Comparison of ENCODE assay signal across 14 cellular contexts in the genomic region with DNA sequence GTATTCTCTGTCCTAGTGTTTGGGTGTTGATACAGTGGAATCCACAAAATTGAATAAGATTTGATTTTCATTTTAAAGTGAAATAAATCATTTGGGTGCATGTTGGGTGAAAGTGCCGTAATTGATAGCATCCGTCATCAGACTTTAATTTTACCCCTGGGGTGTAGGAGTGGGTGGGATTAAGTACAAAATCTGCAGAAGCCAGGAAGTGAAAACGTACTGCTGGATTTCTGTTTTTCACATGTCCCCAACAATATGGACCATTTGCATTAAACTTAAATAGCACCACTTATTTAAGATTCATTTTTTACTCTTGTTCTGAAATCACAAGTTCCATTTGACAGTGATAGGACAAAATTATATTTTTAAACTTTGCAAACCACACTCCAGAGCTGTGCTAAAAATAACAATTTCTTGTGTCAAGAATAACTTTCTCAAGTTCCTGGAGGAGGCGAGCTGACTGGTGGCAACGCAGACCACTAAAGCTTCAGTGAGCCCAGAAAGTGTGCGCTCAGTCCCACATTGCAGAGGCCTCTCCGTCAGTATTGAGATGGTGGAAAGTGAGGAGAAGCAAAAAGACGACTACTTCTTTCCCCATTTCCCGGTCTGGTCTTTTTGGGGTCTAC.
DNase-seq lines count a peak whose midpoint lies in the region; ATAC-seq and TF ChIP-seq lines count a peak whose summit lies in the region.
"Had no signal": no experiment of that assay in that cellular context is flagged by ENCODE, and none has a peak within 500 bp of the region (broad histone marks: within the 10 kb centered on the region; RNA-seq: fewer than 3 reads in every experiment).

No MANE protein-coding gene starts in this region.

- no peak overlapping the region for H2AFZ ChIP-seq in DND-41 (ENCODE audit: low read depth, low read length)

- H3K36me3 Mint-ChIP-seq in activated naive CD8-positive, alpha-beta T cell treated with anti-CD3 and anti-CD28 coated beads, Interleukin-2, amount 50 U/mL, for 24 hours (ENCODE audit: low read depth) = peaks cover 26% of the 10 kb centered on the region
- peaks cover 8% of the 10 kb centered on the region for H3K36me3 Mint-ChIP-seq in osteocyte (ENCODE audit: unreplicated experiment)

- peaks cover 35% of the 10 kb centered on the region for H4K20me1 ChIP-seq in DND-41 (ENCODE audit: insufficient read depth, low read length)

- no peaks in the 10 kb centered on the region for H3K27me3 ChIP-seq in DND-41 (ENCODE audit: insufficient read depth, low read length, poor library complexity)

- peak overlapping the region; percentile 68 for H3K9ac ChIP-seq in DND-41 (ENCODE audit: low read depth, low read length)

- peak overlapping the region; percentile 84 for H3K4me2 ChIP-seq in DND-41 (ENCODE audit: insufficient read depth, low read length)

- H3K9me3 ChIP-seq in DND-41 (ENCODE audit: insufficient read depth, low read length, severe bottlenecking) = no peaks in the 10 kb centered on the region

- no peak overlapping the region for H3K4me3 Mint-ChIP-seq in activated naive CD8-positive, alpha-beta T cell treated with anti-CD3 and anti-CD28 coated beads, Interleukin-2, amount 50 U/mL, for 24 hours
- no peak overlapping the region for H3K4me3 Mint-ChIP-seq in osteocyte (ENCODE audit: unreplicated experiment)

- DNase-seq in DND-41 (no peak), osteocyte (ENCODE audit: extremely low spot score, unreplicated experiment) (no peak), amniotic stem cell (lab: John Stamatoyannopoulos, UW) (no peak), OCI-M1 (lab: John Stamatoyannopoulos, UW) (no peak), omental fat pad (ENCODE audit: low spot score) (no peak), mucosa of gallbladder (ENCODE audit: low spot score) (no peak)
- no peak for DNase-seq in activated naive CD8-positive, alpha-beta T cell treated with anti-CD3 and anti-CD28 coated beads, Interleukin-2, amount 50 U/mL, for 24 hours
- DNase-seq: Calu3, cerebellar nuclear complex, MM.1S, NCI-H510A, nucleus accumbens had no signal

- H3K27ac ChIP-seq in DND-41 (ENCODE audit: low read length) = peak overlapping the region; percentile 97
- H3K27ac ChIP-seq: VCaP had no signal

- peaks cover 89% of the 10 kb centered on the region for H3K79me2 ChIP-seq in DND-41 (ENCODE audit: insufficient read depth, low read length)

- H3K4me1 Mint-ChIP-seq in activated naive CD8-positive, alpha-beta T cell treated with anti-CD3 and anti-CD28 coated beads, Interleukin-2, amount 50 U/mL, for 24 hours = peaks cover 98% of the 10 kb centered on the region
- peaks cover 64% of the 10 kb centered on the region for H3K4me1 Mint-ChIP-seq in osteocyte (ENCODE audit: unreplicated experiment)

- H3K27ac Mint-ChIP-seq in activated naive CD8-positive, alpha-beta T cell treated with anti-CD3 and anti-CD28 coated beads, Interleukin-2, amount 50 U/mL, for 24 hours = peak overlapping the region; percentile 7
- H3K27ac Mint-ChIP-seq in osteocyte (ENCODE audit: unreplicated experiment) = peak overlapping the region; percentile 58

- H3K4me1 ChIP-seq in DND-41 (ENCODE audit: insufficient read depth, low read length) = peaks cover 95% of the 10 kb centered on the region

- ATAC-seq in DND-41 (ENCODE audit: insufficient read depth, low read depth) (no peak), GM21515 (IDR thresholded peaks at IDR 0.05; ENCODE audit: unreplicated experiment) (peak; percentile 18), omental fat pad (ENCODE audit: low FRiP score) (no peak)
- ATAC-seq in activated naive CD8-positive, alpha-beta T cell treated with anti-CD3 and anti-CD28 coated beads, Interleukin-2, amount 50 U/mL, for 24 hours = no peak

- H3K36me3 ChIP-seq in DND-41 (ENCODE audit: insufficient read depth, low read length) = peaks cover 40% of the 10 kb centered on the region

- H3K9me3 Mint-ChIP-seq in activated naive CD8-positive, alpha-beta T cell treated with anti-CD3 and anti-CD28 coated beads, Interleukin-2, amount 50 U/mL, for 24 hours = peaks cover 9% of the 10 kb centered on the region
- H3K9me3 Mint-ChIP-seq in osteocyte (ENCODE audit: unreplicated experiment) = no peaks in the 10 kb centered on the region

- peaks cover 2% of the 10 kb centered on the region for H3K27me3 Mint-ChIP-seq in activated naive CD8-positive, alpha-beta T cell treated with anti-CD3 and anti-CD28 coated beads, Interleukin-2, amount 50 U/mL, for 24 hours
- H3K27me3 Mint-ChIP-seq in osteocyte (ENCODE audit: unreplicated experiment) = no peaks in the 10 kb centered on the region

- TF ChIP-seq CTCF in DND-41 (IDR thresholded peaks at IDR 0.05; ENCODE audit: borderline replicate concordance, extremely low read depth, low read length, poor library complexity, severe bottlenecking) (no peak), osteocyte (IDR thresholded peaks at IDR 0.05) (no peak), omental fat pad (IDR thresholded peaks at IDR 0.05) (no peak)

- peak overlapping the region; percentile 19 to 67 for H3K4me3 ChIP-seq in DND-41 (ENCODE audit: low read depth in 1 of 2, low read length in 2 of 2)
